27 cellular contexts compared by ENCODE assay signal in the genomic region with DNA sequence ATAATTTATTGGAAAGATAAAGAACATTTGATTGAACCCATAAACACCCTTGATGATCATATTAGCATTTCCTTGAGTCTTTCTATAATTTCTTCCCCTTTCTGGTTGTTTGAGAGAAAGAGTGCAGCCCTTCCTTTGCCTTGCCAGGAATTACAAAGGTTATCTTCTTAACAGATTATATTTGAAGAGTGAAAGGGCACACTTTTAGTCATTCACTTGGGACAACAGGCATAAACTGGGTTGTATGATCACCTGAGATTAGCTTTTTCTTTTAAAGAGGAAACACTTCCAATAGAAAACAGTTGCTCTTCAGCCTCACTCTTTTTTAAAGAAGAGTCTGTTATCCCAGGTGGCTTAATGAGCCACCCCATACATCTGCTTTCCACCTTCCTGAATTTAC.
"Had no signal": no experiment of that assay in that cellular context is flagged by ENCODE, and none has a peak within 500 bp of the region (broad histone marks: within the 10 kb centered on the region; RNA-seq: fewer than 3 reads in every experiment).

No MANE protein-coding gene starts in this region.

- ATAC-seq: activated CD4-positive, CD25-positive, alpha-beta regulatory T cell treated with anti-CD3 and anti-CD28 coated beads, Interleukin-2, amount 50 U/mL, for 24 hours; activated CD8-positive, alpha-beta memory T cell treated with anti-CD3 and anti-CD28 coated beads, Interleukin-2, amount 10 ng/mL, durations not matched to agents 7 days and 5 days; activated CD8-positive, alpha-beta T cell treated with anti-CD3 and anti-CD28 coated beads, Interleukin-2, amount 10 ng/mL, durations not matched to agents 7 days and 5 days; activated naive CD8-positive, alpha-beta T cell treated with anti-CD3 and anti-CD28 coated beads, Interleukin-2, amount 50 U/mL, for 24 hours; body of pancreas; gastroesophageal sphincter; T-helper 17 cell had no signal

- H3K36me3 ChIP-seq: adrenal gland, esophagus squamous epithelium, gastroesophageal sphincter, WERI-Rb-1 had no signal

- H3K4me3 ChIP-seq: adrenal gland, body of pancreas, esophagus squamous epithelium, gastroesophageal sphincter had no signal

- DNase-seq: activated B cell treated with CpG ODN at 0.5 μM for 24 hours; activated CD4-positive, alpha-beta memory T cell treated with anti-CD3 and anti-CD28 coated beads for 36 hours; activated CD4-positive, alpha-beta T cell treated with anti-CD3 and anti-CD28 coated beads for 48 hours; activated CD8-positive, alpha-beta memory T cell treated with anti-CD3 and anti-CD28 coated beads, Interleukin-2, amount 10 ng/mL, durations not matched to agents 7 days and 5 days; activated CD8-positive, alpha-beta memory T cell treated with anti-CD3 and anti-CD28 coated beads, Interleukin-2, amount 50 U/mL, for 4 hours; activated CD8-positive, alpha-beta T cell treated with anti-CD3 and anti-CD28 coated beads, Interleukin-2, amount 10 ng/mL, durations not matched to agents 7 days and 5 days; activated effector memory CD4-positive, alpha-beta T cell treated with anti-CD3 and anti-CD28 coated beads, Interleukin-2, amount 50 U/mL, for 16 hours; activated naive CD4-positive, alpha-beta T cell treated with anti-CD3 and anti-CD28 coated beads for 36 hours; activated naive CD8-positive, alpha-beta T cell treated with anti-CD3 and anti-CD28 coated beads for 36 hours; activated naive CD8-positive, alpha-beta T cell treated with anti-CD3 and anti-CD28 coated beads, Interleukin-2, amount 50 U/mL, for 24 hours; activated T-cell treated with anti-CD3 and anti-CD28 coated beads, Interleukin-2, amount 50 U/mL, for 1 hour; activated T-cell treated with anti-CD3 and anti-CD28 coated beads, Interleukin-2, amount 50 U/mL, for 48 hours; adrenal gland; amygdala; aorta; body of pancreas; caudate nucleus; effector CD8-positive, alpha-beta T cell; esophagus squamous epithelium; foreskin melanocyte; T-helper 1 cell; T-helper 17 cell; T1000; WERI-Rb-1 had no signal

- H3K9me3 ChIP-seq: adrenal gland, body of pancreas, esophagus squamous epithelium, gastroesophageal sphincter had no signal

- H3K27ac ChIP-seq: adrenal gland, body of pancreas, epithelial cell of prostate, esophagus squamous epithelium, gastroesophageal sphincter, WERI-Rb-1 had no signal

- H3K4me1 ChIP-seq: adrenal gland, esophagus squamous epithelium, gastroesophageal sphincter had no signal

- H3K27me3 ChIP-seq: adrenal gland, body of pancreas, esophagus squamous epithelium had no signal
